Comparison of ENCODE assay signal across 8 cellular contexts in genomic region chr16:25257504-25257955, GRCh38. TPM values are rescaled to one million over a fixed set of nuclear protein-coding genes. Genes with fewer than 3 reads are reported as not detected.
A peak's percentile ranks its signal among the peaks of the same experiment; 100 is the strongest.
DNase-seq lines count a peak whose midpoint lies in the region; ATAC-seq, FAIRE-seq and TF ChIP-seq lines count a peak whose summit lies in the region.

ZKSCAN2 (minus strand) TSS chr16:25257845; CDS start chr16:25257127, 718 bp downstream.

- peaks cover 57% of the 10 kb centered on the region for H4K20me1 ChIP-seq in Loucy (ENCODE audit: insufficient read depth, low read length, poor library complexity, severe bottlenecking)
- H4K20me1 ChIP-seq in SU-DHL-6 (ENCODE audit: low read depth, low read length): peaks cover 2% of the 10 kb centered on the region; the same call in 1 of the 2 replicates

- intact Hi-C loops in heart left ventricle (cut with DNase I): loop anchor here in 1 of 10 donors (10.0 kb wide), 1 partner anchor 713 kb away; no protein-coding TSS in a partner anchor
- intact Hi-C loops in posterior cingulate gyrus (cut with DNase I): no loop called here

- peak within 1 kb of the TSS; percentile 94 for H3K4me3 ChIP-seq in Loucy (ENCODE audit: low read length, poor library complexity, severe bottlenecking)
- H3K4me3 ChIP-seq in SU-DHL-6 (ENCODE audit: insufficient read depth, low read length, poor library complexity, severe bottlenecking): peak within 1 kb of the TSS; percentile 91
- peak within 1 kb of the TSS; percentile 84 for H3K4me3 ChIP-seq in adipocyte (ENCODE audit: low read length)
- H3K4me3 ChIP-seq in heart left ventricle: peak within 1 kb of the TSS; percentile 62 to 97 (median 80)

- H3K36me3 Mint-ChIP-seq in type B pancreatic cell: peaks cover 14% of the 10 kb centered on the region

- FAIRE-seq in H54 (lab: Jason Lieb, UNC): no peak

- H3K27me3 ChIP-seq in Loucy (ENCODE audit: insufficient read depth, low read length, poor library complexity, severe bottlenecking) (no peaks in the 10 kb centered on the region), SU-DHL-6 (ENCODE audit: low read length) (no peaks in the 10 kb centered on the region), adipocyte (replicated peaks; ENCODE audit: control insufficient read depth, insufficient read depth, low read length) (no peaks in the 10 kb centered on the region), heart left ventricle (no peaks in the 10 kb centered on the region)

- H3K9me2 ChIP-seq in Loucy (replicated peaks; ENCODE audit: low read depth, low read length) (no peaks in the 10 kb centered on the region), SU-DHL-6 (replicated peaks; ENCODE audit: insufficient read depth, low read length) (no peaks in the 10 kb centered on the region)

- no peaks in the 10 kb centered on the region for H3K36me3 ChIP-seq in Loucy (ENCODE audit: insufficient read depth, low read length)
- H3K36me3 ChIP-seq in SU-DHL-6 (ENCODE audit: low read length): no peaks in the 10 kb centered on the region
- H3K36me3 ChIP-seq in adipocyte (ENCODE audit: control insufficient read depth, insufficient read depth, low read length, severe bottlenecking): peaks cover 17% of the 10 kb centered on the region
- peaks cover 0 to 27% (median 24%) of the 10 kb centered on the region in 9 donors for H3K36me3 ChIP-seq in heart left ventricle

- H3K9ac ChIP-seq in Loucy (ENCODE audit: low read depth, low read length, poor library complexity, severe bottlenecking) (peak within 1 kb of the TSS; percentile 89), SU-DHL-6 (ENCODE audit: low read length) (peak within 1 kb of the TSS; percentile 87), adipocyte (ENCODE audit: low read length) (peak within 1 kb of the TSS; percentile 94)

- TF ChIP-seq POLR2A in H54 (IDR thresholded peaks at IDR 0.05; ENCODE audit: low read depth, low read length): peak; percentile 72
- peak; percentile 40 to 85 for TF ChIP-seq POLR2A in heart left ventricle (IDR thresholded peaks at IDR 0.05)

- H3K4me2 ChIP-seq in Loucy (ENCODE audit: low read depth, low read length, poor library complexity, severe bottlenecking) (peak within 1 kb of the TSS; percentile 93), SU-DHL-6 (ENCODE audit: low read depth, low read length, poor library complexity, severe bottlenecking) (peak within 1 kb of the TSS; percentile 96)

- H3K27ac ChIP-seq in SU-DHL-6 (ENCODE audit: low read depth, low read length) (peak within 1 kb of the TSS; percentile 86), heart left ventricle (peak within 1 kb of the TSS; percentile 89 to 100 (median 100))

- no peaks in the 10 kb centered on the region for H3K9me3 ChIP-seq in Loucy (ENCODE audit: insufficient read depth, low read depth, low read length)
- no peaks in the 10 kb centered on the region for H3K9me3 ChIP-seq in SU-DHL-6 (ENCODE audit: insufficient read depth, low read length)
- no peaks in the 10 kb centered on the region for H3K9me3 ChIP-seq in adipocyte (ENCODE audit: control insufficient read depth, low read length)
- no peaks in the 10 kb centered on the region for H3K9me3 ChIP-seq in heart left ventricle

- H3K79me2 ChIP-seq in Loucy (ENCODE audit: insufficient read depth, low read length) (peaks cover 73% of the 10 kb centered on the region), SU-DHL-6 (ENCODE audit: insufficient read depth, low read length) (peaks cover 50% of the 10 kb centered on the region)

- H3K4me1 ChIP-seq in Loucy (ENCODE audit: insufficient read depth, low read length, poor library complexity, severe bottlenecking) (peaks cover 55% of the 10 kb centered on the region), adipocyte (ENCODE audit: control insufficient read depth, insufficient read depth, low read length) (peaks cover 26% of the 10 kb centered on the region), heart left ventricle (peaks cover 0 to 41% (median 29%) of the 10 kb centered on the region in 12 donors)

- H3K4me3 Mint-ChIP-seq in type B pancreatic cell: peak within 1 kb of the TSS; percentile 89

- H2AFZ ChIP-seq in Loucy (ENCODE audit: low read length): peak within 1 kb of the TSS; percentile 91
- peak within 1 kb of the TSS; percentile 85 for H2AFZ ChIP-seq in SU-DHL-6 (ENCODE audit: low read depth, low read length, severe bottlenecking)

- no peak for TF ChIP-seq CTCF in Loucy (conservative IDR thresholded peaks at IDR 0.05; ENCODE audit: low read length)
- no peak for TF ChIP-seq CTCF in SU-DHL-6 (IDR thresholded peaks at IDR 0.05; ENCODE audit: insufficient read depth, low read length, poor library complexity, severe bottlenecking)
- TF ChIP-seq CTCF in heart left ventricle (IDR thresholded peaks at IDR 0.05): peak in 1 of 12 donors; percentile 8
- no peak for TF ChIP-seq CTCF in type B pancreatic cell (conservative IDR thresholded peaks at IDR 0.05)

- H3K27me3 Mint-ChIP-seq in type B pancreatic cell: no peaks in the 10 kb centered on the region

- peaks cover 33% of the 10 kb centered on the region for H3K4me1 Mint-ChIP-seq in type B pancreatic cell (ENCODE audit: unreplicated experiment)

- ATAC-seq in heart left ventricle: peak; percentile 93 to 98 (median 98)

- DNase-seq in GM04504 (ENCODE audit: low read depth) (peak; percentile 78), H54 (ENCODE audit: insufficient read length, low spot score) (peak; percentile 94), adipocyte (ENCODE audit: low read depth) (peak; percentile 97), heart left ventricle (peak; percentile 92 to 95 (median 95)), posterior cingulate gyrus (peak; percentile 75 to 98 (median 84)), type B pancreatic cell (ENCODE audit: extremely low spot score, unreplicated experiment) (peak; percentile 91)

- no peaks in the 10 kb centered on the region for H3K9me3 Mint-ChIP-seq in type B pancreatic cell

- WGBS in heart left ventricle, 4 donors: 0 to 6% (median 1%) methylated on average over 6 to 65 of the region's 65 CpGs

- peak within 1 kb of the TSS; percentile 95 for H3K27ac Mint-ChIP-seq in type B pancreatic cell

- H3F3A ChIP-seq in Loucy (ENCODE audit: low read depth) (no peaks in the 10 kb centered on the region), SU-DHL-6 (ENCODE audit: insufficient read depth) (no peaks in the 10 kb centered on the region; the same call in 1 of the 2 replicates)

RNA-seq across cellular contexts. Expression of gene ZKSCAN2, which starts in this region (rescaled TPM):
- total RNA-seq in heart left ventricle (1 to 10 TPM; 3.5 to 8.0 (median 5.1) TPM), type B pancreatic cell (ENCODE audit: low replicate concordance) (9.4 and 16.9 TPM in 2 replicates)
- 1 to 10 TPM; 1.7 to 1.9 TPM for polyA plus RNA-seq in heart left ventricle

Comparison
In these comparisons a context has a peak if more than half of its experiments do, and no peak if none do; other contexts are left out.
1. Peak in every context shown above with its lines: DNase-seq, ATAC-seq, H3K4me3 ChIP-seq and H3K27ac ChIP-seq.